Comparison of ENCODE assay signal across 17 cellular contexts in the genomic region with DNA sequence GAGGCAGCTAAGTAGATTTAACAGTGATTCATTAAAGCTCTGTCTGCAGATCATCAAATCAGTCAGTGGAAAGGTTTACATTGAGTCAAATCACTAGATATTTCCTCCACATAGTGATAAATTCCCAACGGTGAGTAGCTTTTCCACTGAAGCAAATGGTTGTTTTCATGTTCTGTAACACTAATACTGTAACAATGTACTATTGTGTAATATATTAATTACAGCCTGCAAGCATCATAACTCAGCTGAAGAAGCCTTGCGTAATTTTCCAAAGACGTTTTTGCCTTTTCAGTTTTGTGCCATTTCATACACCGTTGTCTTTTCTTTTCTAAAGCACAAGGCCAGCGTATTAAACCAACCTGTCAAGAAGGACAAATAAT. TPM values are rescaled to one million over a fixed set of nuclear protein-coding genes. Genes with fewer than 3 reads are reported as not detected.
DNase-seq lines count a peak whose midpoint lies in the region; ATAC-seq and TF ChIP-seq lines count a peak whose summit lies in the region.
"Had no signal": no experiment of that assay in that cellular context is flagged by ENCODE, and none has a peak within 500 bp of the region (broad histone marks: within the 10 kb centered on the region; RNA-seq: fewer than 3 reads in every experiment).

No MANE protein-coding gene starts in this region.

- WGBS in suprapubic skin: 29% methylated on average over 5 of the region's 5 CpGs

- no peak for TF ChIP-seq POLR2A in suprapubic skin (IDR thresholded peaks at IDR 0.05)

- no peaks in the 10 kb centered on the region for H3K36me3 Mint-ChIP-seq in activated naive CD8-positive, alpha-beta T cell treated with anti-CD3 and anti-CD28 coated beads for 36 hours
- H3K36me3 Mint-ChIP-seq: activated naive CD4-positive, alpha-beta T cell treated with anti-CD3 and anti-CD28 coated beads, Interleukin-2, amount 50 U/mL, for 24 hours; naive thymus-derived CD4-positive, alpha-beta T cell had no signal

- peaks cover 22% of the 10 kb centered on the region for H3K4me1 ChIP-seq in suprapubic skin

- H3K36me3 ChIP-seq in WERI-Rb-1: no peaks in the 10 kb centered on the region
- no peaks in the 10 kb centered on the region for H3K36me3 ChIP-seq in suprapubic skin
- no peaks in the 10 kb centered on the region for H3K36me3 ChIP-seq in H7 (replicated peaks; ENCODE audit: control insufficient read depth, insufficient read depth, low read length)
- H3K36me3 ChIP-seq: colonic mucosa, thyroid gland had no signal

- H3K27me3 ChIP-seq in WERI-Rb-1 (ENCODE audit: insufficient read depth, low read depth, severe bottlenecking): no peaks in the 10 kb centered on the region
- peaks cover 11% of the 10 kb centered on the region for H3K27me3 ChIP-seq in suprapubic skin
- no peaks in the 10 kb centered on the region for H3K27me3 ChIP-seq in H7 (ENCODE audit: control insufficient read depth, insufficient read depth, low read length)
- H3K27me3 ChIP-seq: colonic mucosa, thyroid gland had no signal

- H3K9me3 ChIP-seq in WERI-Rb-1 (ENCODE audit: severe bottlenecking) (no peaks in the 10 kb centered on the region), suprapubic skin (no peaks in the 10 kb centered on the region)
- H3K9me3 ChIP-seq: colonic mucosa, thyroid gland had no signal

- H3K4me3 ChIP-seq in WERI-Rb-1 (ENCODE audit: low read depth, low read length): peak overlapping the region; percentile 1; the same call in 1 of the 2 replicates
- no peak overlapping the region for H3K4me3 ChIP-seq in fibroblast of villous mesenchyme (ENCODE audit: low read depth, low read length)
- no peak overlapping the region for H3K4me3 ChIP-seq in suprapubic skin
- H3K4me3 ChIP-seq in H7 (ENCODE audit: insufficient read depth, low read depth, low read length): no peak overlapping the region
- H3K4me3 ChIP-seq: colonic mucosa, GM23338, thyroid gland had no signal

- no peaks in the 10 kb centered on the region for H3K27me3 Mint-ChIP-seq in activated naive CD8-positive, alpha-beta T cell treated with anti-CD3 and anti-CD28 coated beads for 36 hours
- H3K27me3 Mint-ChIP-seq: activated naive CD4-positive, alpha-beta T cell treated with anti-CD3 and anti-CD28 coated beads, Interleukin-2, amount 50 U/mL, for 24 hours had no signal

- ATAC-seq in Right ventricle myocardium superior (ENCODE audit: poor library complexity): peak; percentile 29
- ATAC-seq in Right ventricle myocardium inferior: no peak
- ATAC-seq: GM23338; naive thymus-derived CD4-positive, alpha-beta T cell had no signal

- TF ChIP-seq CTCF in WERI-Rb-1 (IDR thresholded peaks at IDR 0.05; ENCODE audit: low read depth, low read length) (no peak), fibroblast of villous mesenchyme (IDR thresholded peaks at IDR 0.05; ENCODE audit: insufficient read depth, low read depth, low read length) (no peak), suprapubic skin (IDR thresholded peaks at IDR 0.05) (no peak)

- TF ChIP-seq EP300 in suprapubic skin (IDR thresholded peaks at IDR 0.05): no peak

- DNase-seq in Right ventricle myocardium superior (no peak), Right ventricle myocardium inferior (ENCODE audit: missing footprints) (no peak), WERI-Rb-1 (no peak), fibroblast of villous mesenchyme (ENCODE audit: low read depth) (peak; percentile 92), suprapubic skin (ENCODE audit: low spot score in 2 of 2) (no peak), H7 (no peak), DMS153 treated with DMSO at 0.1 percent for 48 hours (lab: John Stamatoyannopoulos, UW; ENCODE audit: unreplicated experiment) (no peak)
- DNase-seq in activated naive CD8-positive, alpha-beta T cell treated with anti-CD3 and anti-CD28 coated beads for 36 hours: no peak
- DNase-seq: ACHN; colonic mucosa; naive thymus-derived CD4-positive, alpha-beta T cell; NCI-H1105; SHP77; small intestine; thyroid gland had no signal

- intact Hi-C loops in Right ventricle myocardium superior (cut with DNase I) (no loop called here), Right ventricle myocardium inferior (cut with DNase I) (no loop called here)

- no peaks in the 10 kb centered on the region for H3K4me1 Mint-ChIP-seq in activated naive CD8-positive, alpha-beta T cell treated with anti-CD3 and anti-CD28 coated beads for 36 hours
- H3K4me1 Mint-ChIP-seq: activated naive CD4-positive, alpha-beta T cell treated with anti-CD3 and anti-CD28 coated beads, Interleukin-2, amount 50 U/mL, for 24 hours had no signal

- H3K4me3 Mint-ChIP-seq in activated naive CD8-positive, alpha-beta T cell treated with anti-CD3 and anti-CD28 coated beads for 36 hours: no peak overlapping the region
- H3K4me3 Mint-ChIP-seq: activated naive CD4-positive, alpha-beta T cell treated with anti-CD3 and anti-CD28 coated beads, Interleukin-2, amount 50 U/mL, for 24 hours; GM23338; naive thymus-derived CD4-positive, alpha-beta T cell had no signal

- H3K27ac ChIP-seq in WERI-Rb-1 (peak overlapping the region; percentile 44), suprapubic skin (no peak overlapping the region)
- H3K27ac ChIP-seq: colonic mucosa, thyroid gland had no signal

- H3K9me3 Mint-ChIP-seq in activated naive CD8-positive, alpha-beta T cell treated with anti-CD3 and anti-CD28 coated beads for 36 hours: no peaks in the 10 kb centered on the region
- H3K9me3 Mint-ChIP-seq: activated naive CD4-positive, alpha-beta T cell treated with anti-CD3 and anti-CD28 coated beads, Interleukin-2, amount 50 U/mL, for 24 hours; GM23338; naive thymus-derived CD4-positive, alpha-beta T cell had no signal

- no peak overlapping the region for H3K27ac Mint-ChIP-seq in activated naive CD8-positive, alpha-beta T cell treated with anti-CD3 and anti-CD28 coated beads for 36 hours
- H3K27ac Mint-ChIP-seq: activated naive CD4-positive, alpha-beta T cell treated with anti-CD3 and anti-CD28 coated beads, Interleukin-2, amount 50 U/mL, for 24 hours; GM23338; naive thymus-derived CD4-positive, alpha-beta T cell had no signal

RNA-seq across cellular contexts. Expression of gene PDE9A, which starts 16.9 kb away (rescaled TPM):
- 3.3 TPM for total RNA-seq in Right ventricle myocardium superior
- total RNA-seq in Right ventricle myocardium inferior: 3.4 TPM
- 3.9 and 9.5 TPM in 2 replicates for total RNA-seq in fibroblast of villous mesenchyme
- total RNA-seq in suprapubic skin: 10 to 100 TPM in 1 of 4 donors, 1 to 10 TPM in 3; 4.5 to 12.0 (median 7.1) TPM
- total RNA-seq in H7 (2014; rRNA removed; shearing (Covaris generic)): 24.2 and 37.9 TPM in 2 replicates
- 1 to 10 TPM; 6.5 to 7.7 TPM for total RNA-seq in activated naive CD8-positive, alpha-beta T cell treated with anti-CD3 and anti-CD28 coated beads for 36 hours
